In genomic region chr3:13878711-13879101, GRCh38 we compare ENCODE assay signal across 9 cellular contexts. TPM values are rescaled to one million over a fixed set of nuclear protein-coding genes. Genes with fewer than 3 reads are reported as not detected.
A peak's percentile ranks its signal among the peaks of the same experiment; 100 is the strongest.
DNase-seq lines count a peak whose midpoint lies in the region; ATAC-seq and TF ChIP-seq lines count a peak whose summit lies in the region.
"Had no signal": no experiment of that assay in that cellular context is flagged by ENCODE, and none has a peak within 500 bp of the region (broad histone marks: within the 10 kb centered on the region; RNA-seq: fewer than 3 reads in every experiment).

No MANE protein-coding gene starts in this region.

- POLR2A ChIA-PET in activated naive CD8-positive, alpha-beta T cell treated with anti-CD3 and anti-CD28 coated beads, Interleukin-2, amount 10 ng/mL, durations not matched to agents 7 days and 5 days (lab: Charles Lee), result interaction anchor here (0.5 kb wide), 1 partner anchor 14 kb away, joined by 3 read pairs; no protein-coding TSS in a partner anchor

- no peaks in the 10 kb centered on the region for H3K36me3 Mint-ChIP-seq in activated naive CD8-positive, alpha-beta T cell treated with anti-CD3 and anti-CD28 coated beads, Interleukin-2, amount 10 ng/mL, durations not matched to agents 7 days and 5 days

- DNase-seq in cardiac muscle cell (ENCODE audit: low read depth in 1 of 2, low spot score in 1 of 2), result peak in 1 of 2 donors; percentile 26
- no peak for DNase-seq in Right ventricle myocardium inferior (ENCODE audit: missing footprints)
- DNase-seq in activated naive CD8-positive, alpha-beta T cell treated with anti-CD3 and anti-CD28 coated beads, Interleukin-2, amount 10 ng/mL, durations not matched to agents 7 days and 5 days, result peak; percentile 41
- peak; percentile 38 for DNase-seq in left lobe of liver (ENCODE audit: low spot score)
- DNase-seq in kidney glomerular epithelial cell (lab: John Stamatoyannopoulos, UW), result no peak
- no peak for DNase-seq in HK-2 (ENCODE audit: unreplicated experiment)
- no peak for DNase-seq in OCI-M1 (lab: John Stamatoyannopoulos, UW)
- DNase-seq: NCI-H187 had no signal

- H3K4me1 ChIP-seq in cardiac muscle cell (ENCODE audit: low read depth), result peaks cover 3% of the 10 kb centered on the region
- H3K4me1 ChIP-seq in stomach smooth muscle (ENCODE audit: control insufficient read depth, insufficient read depth, low read length), result peaks cover 21% of the 10 kb centered on the region

- no peaks in the 10 kb centered on the region for H3K9me3 Mint-ChIP-seq in activated naive CD8-positive, alpha-beta T cell treated with anti-CD3 and anti-CD28 coated beads, Interleukin-2, amount 10 ng/mL, durations not matched to agents 7 days and 5 days

- H3K27me3 Mint-ChIP-seq in activated naive CD8-positive, alpha-beta T cell treated with anti-CD3 and anti-CD28 coated beads, Interleukin-2, amount 10 ng/mL, durations not matched to agents 7 days and 5 days, result peaks cover 60% of the 10 kb centered on the region

- no peaks in the 10 kb centered on the region for H3K4me1 Mint-ChIP-seq in activated naive CD8-positive, alpha-beta T cell treated with anti-CD3 and anti-CD28 coated beads, Interleukin-2, amount 10 ng/mL, durations not matched to agents 7 days and 5 days

- intact Hi-C loops in Right ventricle myocardium inferior (cut with DNase I), result no loop called here

- H3K27ac ChIP-seq in cardiac muscle cell (no peak overlapping the region), stomach smooth muscle (ENCODE audit: low read length) (no peak overlapping the region)

- H3K4me3 Mint-ChIP-seq in activated naive CD8-positive, alpha-beta T cell treated with anti-CD3 and anti-CD28 coated beads, Interleukin-2, amount 10 ng/mL, durations not matched to agents 7 days and 5 days, result peak overlapping the region; percentile 11

- no peak overlapping the region for H3K9ac ChIP-seq in stomach smooth muscle (ENCODE audit: low read length in 2 of 2)

- H3K27me3 ChIP-seq in cardiac muscle cell, result peaks cover 100% of the 10 kb centered on the region
- peaks cover 40 to 58% of the 10 kb centered on the region in 2 donors for H3K27me3 ChIP-seq in stomach smooth muscle (ENCODE audit: control insufficient read depth in 1 of 2, insufficient read depth in 2 of 2, low read length in 2 of 2)

- no peak for TF ChIP-seq CTCF in cardiac muscle cell (IDR thresholded peaks at IDR 0.05; ENCODE audit: low read depth, low read length)

- ATAC-seq in Right ventricle myocardium inferior (no peak), left lobe of liver (peak; percentile 6)
- no peak for ATAC-seq in activated naive CD8-positive, alpha-beta T cell treated with anti-CD3 and anti-CD28 coated beads, Interleukin-2, amount 10 ng/mL, durations not matched to agents 7 days and 5 days (ENCODE audit: low read depth)

- H3K4me3 ChIP-seq in cardiac muscle cell (peak overlapping the region; percentile 18), stomach smooth muscle (ENCODE audit: low read length in 2 of 2) (peak overlapping the region; percentile 25 to 57)

- H3K27ac Mint-ChIP-seq in activated naive CD8-positive, alpha-beta T cell treated with anti-CD3 and anti-CD28 coated beads, Interleukin-2, amount 10 ng/mL, durations not matched to agents 7 days and 5 days, result no peak overlapping the region

- no peaks in the 10 kb centered on the region for H3K36me3 ChIP-seq in cardiac muscle cell
- H3K36me3 ChIP-seq in stomach smooth muscle (ENCODE audit: control insufficient read depth in 2 of 2, insufficient read depth in 2 of 2, low read length in 2 of 2), result no peaks in the 10 kb centered on the region

- H3K9me3 ChIP-seq in cardiac muscle cell (ENCODE audit: low read depth) (no peaks in the 10 kb centered on the region), stomach smooth muscle (ENCODE audit: control insufficient read depth in 2 of 2, low read length in 2 of 2) (peaks cover 0 to 6% of the 10 kb centered on the region in 2 donors)

RNA-seq across cellular contexts. Expression of gene WNT7A, which starts 1.2 kb away (rescaled TPM):
- not detected in 2 replicates for total RNA-seq in cardiac muscle cell
- polyA plus RNA-seq in cardiac muscle cell, result not detected in 2 replicates
- total RNA-seq in Right ventricle myocardium inferior, result not detected
- total RNA-seq in activated naive CD8-positive, alpha-beta T cell treated with anti-CD3 and anti-CD28 coated beads, Interleukin-2, amount 10 ng/mL, durations not matched to agents 7 days and 5 days, result 1 to 10 TPM; 1.5 TPM
- not detected for total RNA-seq in left lobe of liver

Comparison
In these comparisons a context has a peak if more than half of its experiments do, and no peak if none do; other contexts are left out.
1. DNase-seq: peak in activated naive CD8-positive, alpha-beta T cell treated with anti-CD3 and anti-CD28 coated beads, Interleukin-2, amount 10 ng/mL, durations not matched to agents 7 days and 5 days (single experiment) and left lobe of liver (single experiment); none in Right ventricle myocardium inferior (single experiment), kidney glomerular epithelial cell (single experiment), HK-2 (single experiment) and OCI-M1 (single experiment).